19 cellular contexts compared by ENCODE assay signal in the genomic region with DNA sequence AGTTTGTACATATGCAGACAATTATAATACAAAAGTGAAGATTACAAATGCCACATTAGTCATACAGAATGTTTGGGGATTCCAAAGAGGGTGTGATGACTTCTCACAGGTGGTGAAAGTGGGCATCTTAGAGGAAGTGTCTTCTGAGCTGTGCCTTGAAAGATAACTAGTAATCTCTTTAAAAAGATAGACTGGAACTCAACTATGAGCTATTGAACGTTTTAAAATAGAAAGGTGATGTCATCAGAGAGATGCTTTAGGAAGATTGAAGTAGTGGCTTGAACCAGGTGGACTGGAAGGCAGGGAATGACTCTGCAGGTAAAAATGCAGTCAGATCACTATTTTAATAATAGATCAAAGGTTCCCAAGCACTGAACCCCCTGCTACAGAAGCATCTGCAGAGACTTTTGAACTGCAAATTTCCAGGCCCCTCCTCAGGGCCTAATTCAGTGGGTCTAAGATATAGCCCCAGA. TPM values are rescaled to one million over a fixed set of nuclear protein-coding genes. Genes with fewer than 3 reads are reported as not detected.
DNase-seq lines count a peak whose midpoint lies in the region; ATAC-seq, FAIRE-seq and TF ChIP-seq lines count a peak whose summit lies in the region.
"Had no signal": no experiment of that assay in that cellular context is flagged by ENCODE, and none has a peak within 500 bp of the region (broad histone marks: within the 10 kb centered on the region; RNA-seq: fewer than 3 reads in every experiment).

No MANE protein-coding gene starts in this region.

- no peak overlapping the region for H3K9ac ChIP-seq in HUES48 (ENCODE audit: low read depth, low read length)

- intact Hi-C loops in natural killer cell (cut with micrococcal nuclease): no loop called here

- peak overlapping the region; percentile 74 for H3K27ac ChIP-seq in HUES48 (ENCODE audit: low read depth, low read length)
- H3K27ac ChIP-seq: breast epithelium, vagina, WERI-Rb-1 had no signal

- no peaks in the 10 kb centered on the region for H3K27me3 Mint-ChIP-seq in natural killer cell (ENCODE audit: low read depth in 2 of 2)
- H3K27me3 Mint-ChIP-seq: activated CD4-positive, alpha-beta memory T cell treated with anti-CD3 and anti-CD28 coated beads, Interleukin-2, amount 10 ng/mL, durations not matched to agents 7 days and 5 days; activated naive CD8-positive, alpha-beta T cell had no signal

- H3K36me3 Mint-ChIP-seq in natural killer cell: no peaks in the 10 kb centered on the region
- H3K36me3 Mint-ChIP-seq: activated naive CD8-positive, alpha-beta T cell; CD8-positive, alpha-beta T cell had no signal

- ATAC-seq in natural killer cell: no peak
- ATAC-seq: activated T-cell treated with anti-CD3 and anti-CD28 coated beads, Interleukin-2, amount 50 U/mL, for 4 hours; CD8-positive, alpha-beta T cell; esophagus mucosa; left cardiac atrium had no signal

- no peaks in the 10 kb centered on the region for H3K27me3 ChIP-seq in HUES48 (ENCODE audit: control insufficient read depth, insufficient read depth, low read length)
- H3K27me3 ChIP-seq in bronchial epithelial cell (ENCODE audit: control insufficient read depth, insufficient read depth, low read length): no peaks in the 10 kb centered on the region
- H3K27me3 ChIP-seq: breast epithelium, vagina had no signal

- no peaks in the 10 kb centered on the region for H3K9me3 ChIP-seq in HUES48 (ENCODE audit: control insufficient read depth, insufficient read depth, low read length)
- H3K9me3 ChIP-seq: breast epithelium, vagina had no signal

- FAIRE-seq in bronchial epithelial cell (lab: Jason Lieb, UNC): no peak

- peaks cover 51% of the 10 kb centered on the region for H3K4me1 ChIP-seq in HUES48 (ENCODE audit: control insufficient read depth, insufficient read depth, low read length)
- H3K4me1 ChIP-seq: breast epithelium, vagina had no signal

- H3K36me3 ChIP-seq in HUES48 (ENCODE audit: control insufficient read depth, insufficient read depth, low read length) (no peaks in the 10 kb centered on the region), bronchial epithelial cell (ENCODE audit: control insufficient read depth, insufficient read depth, low read length) (no peaks in the 10 kb centered on the region)
- H3K36me3 ChIP-seq: breast epithelium, vagina, WERI-Rb-1 had no signal

- H3K27ac Mint-ChIP-seq in natural killer cell: no peak overlapping the region
- H3K27ac Mint-ChIP-seq: activated CD4-positive, alpha-beta memory T cell treated with anti-CD3 and anti-CD28 coated beads, Interleukin-2, amount 10 ng/mL, durations not matched to agents 7 days and 5 days; activated naive CD8-positive, alpha-beta T cell; CD8-positive, alpha-beta T cell; T-helper 1 cell treated with Interleukin-12 subunit alpha and Interleukin-12 subunit beta and Interleukin-4 antibody, amounts not matched to agents 30 μg/mL and 1 μg/mL, for 36 hours had no signal

- TF ChIP-seq CTCF in bronchial epithelial cell (IDR thresholded peaks at IDR 0.05; ENCODE audit: insufficient read depth, low read length, severe bottlenecking): no peak
- no peak for TF ChIP-seq CTCF in natural killer cell (IDR thresholded peaks at IDR 0.05)

- DNase-seq in DMS53 (lab: John Stamatoyannopoulos, UW) (peak; percentile 92), bronchial epithelial cell (ENCODE audit: low read depth) (peak; percentile 69), kidney tubule cell (ENCODE audit: low spot score) (peak; percentile 67), AML-193 (lab: John Stamatoyannopoulos, UW) (no peak), natural killer cell (no peak), T-helper 1 cell (no peak), RKO (ENCODE audit: low spot score) (no peak)
- DNase-seq: activated CD4-positive, alpha-beta memory T cell treated with anti-CD3 and anti-CD28 coated beads, Interleukin-2, amount 10 ng/mL, durations not matched to agents 7 days and 5 days; activated T-cell treated with anti-CD3 and anti-CD28 coated beads, Interleukin-2, amount 50 U/mL, for 4 hours; CD8-positive, alpha-beta T cell; left cardiac atrium; NCI-H2081 treated with DMSO at 0.1 percent for 48 hours; WERI-Rb-1 had no signal

- H3K4me1 Mint-ChIP-seq in natural killer cell: no peaks in the 10 kb centered on the region
- H3K4me1 Mint-ChIP-seq: activated CD4-positive, alpha-beta memory T cell treated with anti-CD3 and anti-CD28 coated beads, Interleukin-2, amount 10 ng/mL, durations not matched to agents 7 days and 5 days had no signal

- peak overlapping the region; percentile 18; the same call in 1 of the 2 replicates for H3K4me3 ChIP-seq in HUES48 (ENCODE audit: low read depth, low read length)
- H3K4me3 ChIP-seq in bronchial epithelial cell (ENCODE audit: low read depth, low read length): no peak overlapping the region
- H3K4me3 ChIP-seq: breast epithelium, vagina had no signal

- peaks cover 8 to 14% of the 10 kb centered on the region in 2 donors for H3K9me3 Mint-ChIP-seq in natural killer cell
- H3K9me3 Mint-ChIP-seq: activated T-cell treated with anti-CD3 and anti-CD28 coated beads, Interleukin-2, amount 50 U/mL, for 4 hours; T-helper 1 cell treated with Interleukin-12 subunit alpha and Interleukin-12 subunit beta and Interleukin-4 antibody, amounts not matched to agents 30 μg/mL and 1 μg/mL, for 36 hours had no signal

- H3K4me3 Mint-ChIP-seq in natural killer cell: no peak overlapping the region
- H3K4me3 Mint-ChIP-seq: activated CD4-positive, alpha-beta memory T cell treated with anti-CD3 and anti-CD28 coated beads, Interleukin-2, amount 10 ng/mL, durations not matched to agents 7 days and 5 days; activated naive CD8-positive, alpha-beta T cell; activated T-cell treated with anti-CD3 and anti-CD28 coated beads, Interleukin-2, amount 50 U/mL, for 4 hours; CD8-positive, alpha-beta T cell; T-helper 1 cell treated with Interleukin-12 subunit alpha and Interleukin-12 subunit beta and Interleukin-4 antibody, amounts not matched to agents 30 μg/mL and 1 μg/mL, for 36 hours had no signal

RNA-seq across cellular contexts. Expression of a gene that starts 50.3 kb away (rescaled TPM):
- total RNA-seq in bronchial epithelial cell (0.26 and 0.79 TPM in 2 replicates), natural killer cell (not detected)
- total RNA-seq: activated CD4-positive, alpha-beta memory T cell treated with anti-CD3 and anti-CD28 coated beads, Interleukin-2, amount 10 ng/mL, durations not matched to agents 7 days and 5 days; CD8-positive, alpha-beta T cell had no signal

Comparison
In these comparisons a context has a peak if more than half of its experiments do, and no peak if none do; other contexts are left out.
1. DNase-seq: peak in DMS53 (single experiment), bronchial epithelial cell (single experiment) and kidney tubule cell (single experiment); none in AML-193 (0 of 2), natural killer cell (single experiment), T-helper 1 cell (0 of 5) and RKO (single experiment).